Comparison of ENCODE assay signal across 32 cellular contexts in the genomic region with DNA sequence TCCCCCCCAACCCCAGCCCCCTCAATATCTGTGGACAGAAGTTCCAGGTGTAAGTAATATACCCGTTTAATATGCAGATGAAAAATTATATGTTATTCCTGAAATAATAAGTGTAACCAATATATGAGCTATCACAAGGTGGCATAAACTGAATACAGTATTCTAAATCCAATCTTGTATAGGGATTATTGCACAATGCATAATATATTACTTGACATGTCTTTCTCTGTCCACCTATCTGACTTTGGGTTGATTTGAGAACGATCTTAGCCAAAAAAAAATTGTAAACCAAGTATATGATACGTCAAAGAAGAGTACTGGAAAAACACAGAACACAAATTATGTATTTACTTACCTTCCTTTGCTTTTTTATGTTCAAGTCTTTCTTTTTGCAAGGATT.
"Had no signal": no experiment of that assay in that cellular context is flagged by ENCODE, and none has a peak within 500 bp of the region (broad histone marks: within the 10 kb centered on the region; RNA-seq: fewer than 3 reads in every experiment).

No MANE protein-coding gene starts in this region.

- H3K9me3 ChIP-seq: adrenal gland, body of pancreas, breast epithelium had no signal

- H3K4me1 Mint-ChIP-seq: activated CD4-positive, alpha-beta T cell treated with anti-CD3 and anti-CD28 coated beads, Interleukin-2, amount 10 ng/mL, durations not matched to agents 24 days and 14 days; activated naive CD8-positive, alpha-beta T cell treated with anti-CD3 and anti-CD28 coated beads for 36 hours; activated T-helper 17 cell treated with anti-CD3 and anti-CD28 coated beads, Interleukin-2, amount 50 U/mL, for 72 hours; central memory CD8-positive, alpha-beta T cell had no signal

- H3K27me3 ChIP-seq: adrenal gland, body of pancreas, brain microvascular endothelial cell, breast epithelium had no signal

- H3K36me3 Mint-ChIP-seq: activated CD4-positive, alpha-beta memory T cell treated with anti-CD3 and anti-CD28 coated beads for 36 hours; activated naive CD4-positive, alpha-beta T cell treated with anti-CD3 and anti-CD28 coated beads, Interleukin-2, amount 50 U/mL, for 72 hours; activated naive CD8-positive, alpha-beta T cell treated with anti-CD3 and anti-CD28 coated beads for 36 hours had no signal

- H3K4me1 ChIP-seq: breast epithelium had no signal

- H3K4me3 Mint-ChIP-seq: activated B cell treated with CpG ODN at 0.5 μM for 24 hours; activated CD4-positive, alpha-beta memory T cell treated with anti-CD3 and anti-CD28 coated beads for 36 hours; activated CD4-positive, alpha-beta T cell treated with anti-CD3 and anti-CD28 coated beads, Interleukin-2, amount 10 ng/mL, durations not matched to agents 24 days and 14 days; activated CD8-positive, alpha-beta T cell treated with anti-CD3 and anti-CD28 coated beads for 36 hours; activated naive CD4-positive, alpha-beta T cell treated with anti-CD3 and anti-CD28 coated beads for 36 hours; activated naive CD8-positive, alpha-beta T cell treated with anti-CD3 and anti-CD28 coated beads for 36 hours; activated T-cell treated with anti-CD3 and anti-CD28 coated beads, Interleukin-2, amount 50 U/mL, for 4 hours; activated T-cell treated with anti-CD3 and anti-CD28 coated beads, Interleukin-2, amount 50 U/mL, for 72 hours; activated T-helper 1 cell treated with anti-CD3 and anti-CD28 coated beads, Interleukin-12 subunit alpha, Interleukin-12 subunit beta, Interleukin-2, Interleukin-4 antibody, amounts not matched to agents 30 ng/mL and 10 ng/mL and 1 ng/mL, durations not matched to agents 14 hours and 24 hours and 36 hours; activated T-helper 17 cell treated with anti-CD3 and anti-CD28 coated beads, Interleukin-2, amount 50 U/mL, for 72 hours; central memory CD8-positive, alpha-beta T cell; T-helper 1 cell treated with Interleukin-12 subunit alpha and Interleukin-12 subunit beta and Interleukin-4 antibody, amounts not matched to agents 30 μg/mL and 1 μg/mL, for 36 hours; T-helper 2 cell treated with Interferon-gamma antibody and Interleukin-4, amounts not matched to agents 5 μg/mL and 100 μg/mL, for 36 hours had no signal

- H3K27ac ChIP-seq: adrenal gland, body of pancreas, brain microvascular endothelial cell, VCaP had no signal

- H3K4me3 ChIP-seq: adrenal gland, body of pancreas, breast epithelium had no signal

- DNase-seq: activated B cell treated with CpG ODN at 0.5 μM for 24 hours; activated CD4-positive, alpha-beta memory T cell treated with anti-CD3 and anti-CD28 coated beads for 36 hours; activated CD4-positive, alpha-beta T cell treated with anti-CD3 and anti-CD28 coated beads for 4 hours; activated CD4-positive, alpha-beta T cell treated with anti-CD3 and anti-CD28 coated beads, Interleukin-2, amount 50 U/mL, for 1 hour; activated CD4-positive, alpha-beta T cell treated with anti-CD3 and anti-CD28 coated beads, Interleukin-2, amount 50 U/mL, for 4 hours; activated CD4-positive, CD25-positive, alpha-beta regulatory T cell treated with anti-CD3 and anti-CD28 coated beads, Interleukin-2, amount 50 U/mL, for 72 hours; activated CD8-positive, alpha-beta memory T cell treated with anti-CD3 and anti-CD28 coated beads, Interleukin-2, amount 50 U/mL, for 4 hours; activated CD8-positive, alpha-beta T cell treated with anti-CD3 and anti-CD28 coated beads for 36 hours; activated effector memory CD4-positive, alpha-beta T cell treated with anti-CD3 and anti-CD28 coated beads, Interleukin-2, amount 50 U/mL, for 16 hours; activated gamma-delta T cell treated with Interleukin-2 at 50 U/mL for 16 hours; activated naive CD4-positive, alpha-beta T cell; activated naive CD4-positive, alpha-beta T cell treated with anti-CD3 and anti-CD28 coated beads for 36 hours; activated naive CD4-positive, alpha-beta T cell treated with anti-CD3 and anti-CD28 coated beads, Interleukin-2, amount 50 U/mL, for 16 hours; activated naive CD8-positive, alpha-beta T cell treated with anti-CD3 and anti-CD28 coated beads for 36 hours; activated T-cell treated with anti-CD3 and anti-CD28 coated beads for 4 hours; activated T-cell treated with anti-CD3 and anti-CD28 coated beads, Interleukin-2, amount 50 U/mL, for 1 hour; activated T-cell treated with anti-CD3 and anti-CD28 coated beads, Interleukin-2, amount 50 U/mL, for 4 hours; activated T-cell treated with anti-CD3 and anti-CD28 coated beads, Interleukin-2, amount 50 U/mL, for 72 hours; aorta; T-helper 9 cell had no signal

- H3K9me3 Mint-ChIP-seq: activated B cell treated with CpG ODN at 0.5 μM for 24 hours; activated CD4-positive, alpha-beta memory T cell treated with anti-CD3 and anti-CD28 coated beads for 36 hours; activated CD4-positive, alpha-beta T cell treated with anti-CD3 and anti-CD28 coated beads, Interleukin-2, amount 10 ng/mL, durations not matched to agents 24 days and 14 days; activated CD8-positive, alpha-beta T cell treated with anti-CD3 and anti-CD28 coated beads for 36 hours; activated naive CD4-positive, alpha-beta T cell treated with anti-CD3 and anti-CD28 coated beads for 36 hours; activated naive CD4-positive, alpha-beta T cell treated with anti-CD3 and anti-CD28 coated beads, Interleukin-2, amount 50 U/mL, for 72 hours; activated naive CD8-positive, alpha-beta T cell treated with anti-CD3 and anti-CD28 coated beads for 36 hours; activated T-cell treated with anti-CD3 and anti-CD28 coated beads, Interleukin-2, amount 50 U/mL, for 4 hours; activated T-cell treated with anti-CD3 and anti-CD28 coated beads, Interleukin-2, amount 50 U/mL, for 72 hours; activated T-helper 1 cell treated with anti-CD3 and anti-CD28 coated beads, Interleukin-12 subunit alpha, Interleukin-12 subunit beta, Interleukin-2, Interleukin-4 antibody, amounts not matched to agents 30 ng/mL and 10 ng/mL and 1 ng/mL, durations not matched to agents 14 hours and 24 hours and 36 hours; activated T-helper 17 cell treated with anti-CD3 and anti-CD28 coated beads, Interleukin-2, amount 50 U/mL, for 72 hours; central memory CD8-positive, alpha-beta T cell; T-helper 1 cell treated with Interleukin-12 subunit alpha and Interleukin-12 subunit beta and Interleukin-4 antibody, amounts not matched to agents 30 μg/mL and 1 μg/mL, for 36 hours; T-helper 2 cell treated with Interferon-gamma antibody and Interleukin-4, amounts not matched to agents 5 μg/mL and 100 μg/mL, for 36 hours had no signal

- H3K27ac Mint-ChIP-seq: activated B cell treated with CpG ODN at 0.5 μM for 24 hours; activated CD4-positive, alpha-beta memory T cell treated with anti-CD3 and anti-CD28 coated beads for 36 hours; activated CD4-positive, alpha-beta T cell treated with anti-CD3 and anti-CD28 coated beads, Interleukin-2, amount 10 ng/mL, durations not matched to agents 24 days and 14 days; activated CD8-positive, alpha-beta T cell treated with anti-CD3 and anti-CD28 coated beads for 36 hours; activated naive CD4-positive, alpha-beta T cell treated with anti-CD3 and anti-CD28 coated beads for 36 hours; activated naive CD4-positive, alpha-beta T cell treated with anti-CD3 and anti-CD28 coated beads, Interleukin-2, amount 50 U/mL, for 72 hours; activated naive CD8-positive, alpha-beta T cell treated with anti-CD3 and anti-CD28 coated beads for 36 hours; activated T-cell treated with anti-CD3 and anti-CD28 coated beads, Interleukin-2, amount 50 U/mL, for 72 hours; activated T-helper 1 cell treated with anti-CD3 and anti-CD28 coated beads, Interleukin-12 subunit alpha, Interleukin-12 subunit beta, Interleukin-2, Interleukin-4 antibody, amounts not matched to agents 30 ng/mL and 10 ng/mL and 1 ng/mL, durations not matched to agents 14 hours and 24 hours and 36 hours; activated T-helper 17 cell treated with anti-CD3 and anti-CD28 coated beads, Interleukin-2, amount 50 U/mL, for 72 hours; T-helper 1 cell treated with Interleukin-12 subunit alpha and Interleukin-12 subunit beta and Interleukin-4 antibody, amounts not matched to agents 30 μg/mL and 1 μg/mL, for 36 hours; T-helper 2 cell treated with Interferon-gamma antibody and Interleukin-4, amounts not matched to agents 5 μg/mL and 100 μg/mL, for 36 hours had no signal

- ATAC-seq: activated T-cell treated with anti-CD3 and anti-CD28 coated beads, Interleukin-2, amount 50 U/mL, for 4 hours had no signal

- H3K36me3 ChIP-seq: adrenal gland, breast epithelium had no signal
